Comparison of ENCODE assay signal across 12 cellular contexts in genomic region chr5:54743581-54743980, GRCh38.
DNase-seq lines count a peak whose midpoint lies in the region; ATAC-seq and TF ChIP-seq lines count a peak whose summit lies in the region.
"Had no signal": no experiment of that assay in that cellular context is flagged by ENCODE, and none has a peak within 500 bp of the region (broad histone marks: within the 10 kb centered on the region; RNA-seq: fewer than 3 reads in every experiment).

No MANE protein-coding gene starts in this region.

- H3K27me3 Mint-ChIP-seq in effector memory CD8-positive, alpha-beta T cell = no peaks in the 10 kb centered on the region

- H4K20me1 ChIP-seq in BLaER1 treated with 17β-estradiol and CSF1 and Interleukin-3, amounts not matched to agents 10 nM and 100 nM = no peaks in the 10 kb centered on the region
- H4K20me1 ChIP-seq in Loucy (ENCODE audit: insufficient read depth, low read length, poor library complexity, severe bottlenecking) = no peaks in the 10 kb centered on the region

- H3K4me3 ChIP-seq in BLaER1 treated with 17β-estradiol and CSF1 and Interleukin-3, amounts not matched to agents 10 nM and 100 nM = no peak overlapping the region
- H3K4me3 ChIP-seq in Loucy (ENCODE audit: low read length, poor library complexity, severe bottlenecking) = no peak overlapping the region
- no peak overlapping the region for H3K4me3 ChIP-seq in parathyroid adenoma (ENCODE audit: low read depth, low read length)
- H3K4me3 ChIP-seq: prostate gland had no signal

- H3K27ac Mint-ChIP-seq in effector memory CD8-positive, alpha-beta T cell = peak overlapping the region; percentile 62 to 92

- no peaks in the 10 kb centered on the region for H3K27me3 ChIP-seq in BLaER1 treated with 17β-estradiol and CSF1 and Interleukin-3, amounts not matched to agents 10 nM and 100 nM
- H3K27me3 ChIP-seq in Loucy (ENCODE audit: insufficient read depth, low read length, poor library complexity, severe bottlenecking) (no peaks in the 10 kb centered on the region), parathyroid adenoma (ENCODE audit: control insufficient read depth, insufficient read depth, low read length) (no peaks in the 10 kb centered on the region)

- peak overlapping the region; percentile 63 to 91 (median 82) for H3K4me2 ChIP-seq in BLaER1 treated with 17β-estradiol and CSF1 and Interleukin-3, amounts not matched to agents 10 nM and 100 nM
- peak overlapping the region; percentile 41 for H3K4me2 ChIP-seq in Loucy (ENCODE audit: low read depth, low read length, poor library complexity, severe bottlenecking)
- H3K4me2 ChIP-seq in parathyroid adenoma (ENCODE audit: low read length) = peak overlapping the region; percentile 0

- H3K9me3 Mint-ChIP-seq in effector memory CD8-positive, alpha-beta T cell = no peaks in the 10 kb centered on the region

- H3K4me3 Mint-ChIP-seq in effector memory CD8-positive, alpha-beta T cell = peak overlapping the region in 1 of 2 donors; percentile 68

- H3K36me3 Mint-ChIP-seq in effector memory CD8-positive, alpha-beta T cell (ENCODE audit: insufficient read depth) = no peaks in the 10 kb centered on the region

- H3K4me1 Mint-ChIP-seq in effector memory CD8-positive, alpha-beta T cell (ENCODE audit: low read depth in 2 of 2) = peaks cover 21 to 44% of the 10 kb centered on the region in 2 donors

- H3K4me1 ChIP-seq in BLaER1 treated with 17β-estradiol and CSF1 and Interleukin-3, amounts not matched to agents 10 nM and 100 nM = peaks cover 50 to 91% (median 64%) of the 10 kb centered on the region in 10 experiments
- H3K4me1 ChIP-seq in Loucy (ENCODE audit: insufficient read depth, low read length, poor library complexity, severe bottlenecking) (peaks cover 44% of the 10 kb centered on the region), parathyroid adenoma (peaks cover 41% of the 10 kb centered on the region)
- H3K4me1 ChIP-seq: prostate gland had no signal

- TF ChIP-seq CTCF in Loucy (conservative IDR thresholded peaks at IDR 0.05; ENCODE audit: low read length) (no peak), parathyroid adenoma (IDR thresholded peaks at IDR 0.05) (no peak)

- no peak for ATAC-seq in effector memory CD8-positive, alpha-beta T cell (replicated peaks)

- H3K79me2 ChIP-seq in Loucy (ENCODE audit: insufficient read depth, low read length) = no peaks in the 10 kb centered on the region
- H3K79me2 ChIP-seq in parathyroid adenoma = no peaks in the 10 kb centered on the region

- no peaks in the 10 kb centered on the region for H3K9me2 ChIP-seq in Loucy (replicated peaks; ENCODE audit: low read depth, low read length)

- peaks cover 3% of the 10 kb centered on the region; the same call in 1 of the 2 replicates for H3F3A ChIP-seq in Loucy (ENCODE audit: low read depth)

- H3K36me3 ChIP-seq in BLaER1 treated with 17β-estradiol and CSF1 and Interleukin-3, amounts not matched to agents 10 nM and 100 nM = no peaks in the 10 kb centered on the region
- H3K36me3 ChIP-seq in Loucy (ENCODE audit: insufficient read depth, low read length) (no peaks in the 10 kb centered on the region), parathyroid adenoma (ENCODE audit: control insufficient read depth, insufficient read depth, low read length) (no peaks in the 10 kb centered on the region)
- H3K36me3 ChIP-seq: prostate gland had no signal

- no peaks in the 10 kb centered on the region for H3K9me3 ChIP-seq in BLaER1 treated with 17β-estradiol and CSF1 and Interleukin-3, amounts not matched to agents 10 nM and 100 nM (replicated peaks in 1 of 11)
- H3K9me3 ChIP-seq in Loucy (ENCODE audit: insufficient read depth, low read depth, low read length) = no peaks in the 10 kb centered on the region
- H3K9me3 ChIP-seq in parathyroid adenoma (ENCODE audit: control insufficient read depth, low read length) = no peaks in the 10 kb centered on the region
- H3K9me3 ChIP-seq: prostate gland had no signal

- DNase-seq in effector memory CD8-positive, alpha-beta T cell = no peak
- DNase-seq in superior temporal gyrus (ENCODE audit: extremely low spot score) = no peak
- DNase-seq in NCI-H2227 (lab: John Stamatoyannopoulos, UW; ENCODE audit: unreplicated experiment) = no peak
- DNase-seq in NCI-H446 treated with DMSO at 0.1 percent for 48 hours (lab: John Stamatoyannopoulos, UW) = no peak
- DNase-seq in NCI-H1092 (lab: John Stamatoyannopoulos, UW) = no peak
- DNase-seq: activated gamma-delta T cell; effector CD8-positive, alpha-beta T cell; NCI-H526 had no signal

- peak overlapping the region; percentile 71 to 94 (median 88) for H3K27ac ChIP-seq in BLaER1 treated with 17β-estradiol and CSF1 and Interleukin-3, amounts not matched to agents 10 nM and 100 nM
- peak overlapping the region; percentile 85 for H3K27ac ChIP-seq in parathyroid adenoma
- H3K27ac ChIP-seq: prostate gland had no signal

- no peak overlapping the region for H2AFZ ChIP-seq in Loucy (ENCODE audit: low read length)
- H2AFZ ChIP-seq in parathyroid adenoma = peak overlapping the region; percentile 64

- H3K9ac ChIP-seq in BLaER1 treated with 17β-estradiol and CSF1 and Interleukin-3, amounts not matched to agents 10 nM and 100 nM = peak overlapping the region; percentile 27 to 81 (median 73); a peak in 19 of 22 replicates
- H3K9ac ChIP-seq in Loucy (ENCODE audit: low read depth, low read length, poor library complexity, severe bottlenecking) (no peak overlapping the region), parathyroid adenoma (no peak overlapping the region)

Comparison
In these comparisons a context has a peak if more than half of its experiments do, and no peak if none do; other contexts are left out.
1. H3K4me2 ChIP-seq: peak in every context shown above with its lines; median percentile 82 in BLaER1 treated with 17β-estradiol and CSF1 and Interleukin-3, amounts not matched to agents 10 nM and 100 nM; 41 in Loucy; 0 in parathyroid adenoma.
2. H3K9ac ChIP-seq: peak in BLaER1 treated with 17β-estradiol and CSF1 and Interleukin-3, amounts not matched to agents 10 nM and 100 nM (11 of 11); none in Loucy (single experiment) and parathyroid adenoma (single experiment).